8 cellular contexts compared by ENCODE assay signal in genomic region chr19:20923077-20923871, GRCh38. TPM values are rescaled to one million over a fixed set of nuclear protein-coding genes. Genes with fewer than 3 reads are reported as not detected.
A peak's percentile ranks its signal among the peaks of the same experiment; 100 is the strongest.
DNase-seq lines count a peak whose midpoint lies in the region; ATAC-seq, FAIRE-seq and TF ChIP-seq lines count a peak whose summit lies in the region.

Gene ZNF85 (plus strand): TSS chr19:20923251. CDS start chr19:20923401, 150 bp downstream.

- H3K4me1 ChIP-seq in right atrium auricular region, result peaks cover 0 to 5% of the 10 kb centered on the region in 2 donors
- H3K4me1 ChIP-seq in psoas muscle, result no peaks in the 10 kb centered on the region

- peak within 1 kb of the TSS; percentile 95 for H3K4me3 Mint-ChIP-seq in T-helper 17 cell

- H3K36me3 Mint-ChIP-seq in T-helper 17 cell (ENCODE audit: low read depth), result peaks cover 2% of the 10 kb centered on the region

- H3K4me3 ChIP-seq in right atrium auricular region (peak within 1 kb of the TSS; percentile 57 to 63), psoas muscle (peak within 1 kb of the TSS; percentile 74)

- peak within 1 kb of the TSS; percentile 78 for H3K27ac ChIP-seq in angular gyrus (ENCODE audit: low read depth, low read length)
- H3K27ac ChIP-seq in right atrium auricular region, result peak within 1 kb of the TSS; percentile 77 to 83
- peak within 1 kb of the TSS; percentile 67 for H3K27ac ChIP-seq in psoas muscle

- peaks cover 7% of the 10 kb centered on the region for H3K4me1 Mint-ChIP-seq in T-helper 17 cell

- ATAC-seq in T-helper 17 cell (peak; percentile 99), psoas muscle (peak; percentile 82 to 99 (median 96))

- 0 to 1% (median 1%) methylated on average over 35 to 38 of the region's 38 CpGs for WGBS in psoas muscle, 3 donors

- H3K27me3 Mint-ChIP-seq in T-helper 17 cell, result no peaks in the 10 kb centered on the region

- intact Hi-C loops in psoas muscle (cut with DNase I), result no loop called here

- H3K27ac Mint-ChIP-seq in T-helper 17 cell, result peak within 1 kb of the TSS; percentile 90

- H3K36me3 ChIP-seq in right atrium auricular region (no peaks in the 10 kb centered on the region), psoas muscle (ENCODE audit: insufficient read depth in 1 of 2, low read depth in 1 of 2) (no peaks in the 10 kb centered on the region)

- no peak for FAIRE-seq in urothelium cell line (lab: Jason Lieb, UNC)

- peak; percentile 92 for DNase-seq in GDM1 (lab: John Stamatoyannopoulos, UW)
- peak; percentile 88 for DNase-seq in HCEC 1CT
- DNase-seq in NCI-H1092 treated with DMSO at 0.1 percent for 48 hours (lab: John Stamatoyannopoulos, UW), result peak; percentile 87
- DNase-seq in T-helper 17 cell, result peak; percentile 68 to 82 (median 78)
- peak; percentile 96 for DNase-seq in right atrium auricular region (ENCODE audit: low spot score)
- peak; percentile 89 to 91 for DNase-seq in psoas muscle
- peak; percentile 14 for DNase-seq in urothelium cell line (ENCODE audit: low spot score)

- no peak for TF ChIP-seq CTCF in right atrium auricular region (IDR thresholded peaks at IDR 0.05)
- TF ChIP-seq CTCF in psoas muscle (IDR thresholded peaks at IDR 0.05), result no peak

- H3K27me3 ChIP-seq in right atrium auricular region (no peaks in the 10 kb centered on the region), psoas muscle (ENCODE audit: insufficient read depth in 3 of 3, low read length in 2 of 3) (no peaks in the 10 kb centered on the region)

- H3K9me3 ChIP-seq in T-helper 17 cell (ENCODE audit: control insufficient read depth, low read length, poor library complexity, severe bottlenecking) (no peaks in the 10 kb centered on the region), right atrium auricular region (no peaks in the 10 kb centered on the region), psoas muscle (no peaks in the 10 kb centered on the region)

RNA-seq across cellular contexts. Expression of gene ZNF85, which starts in this region (rescaled TPM):
- total RNA-seq in T-helper 17 cell, result 1 to 10 TPM; 5.3 to 6.2 TPM
- total RNA-seq in right atrium auricular region, result 1 to 10 TPM; 2.0 to 2.1 TPM
- total RNA-seq in psoas muscle, result 1 to 10 TPM in 2 of 4 donors, under 1 TPM in 2; 0.66 to 2.2 (median 0.93) TPM
- polyA plus RNA-seq in psoas muscle, result under 1 TPM; 0.24 to 0.72 (median 0.51) TPM

Comparison
In these comparisons a context has a peak if more than half of its experiments do, and no peak if none do; other contexts are left out.
1. Peak in every context shown above with its lines: DNase-seq, ATAC-seq, H3K4me3 ChIP-seq and H3K27ac ChIP-seq.
2. DNase-seq: peak in every context shown above with its lines; median percentile 96 in right atrium auricular region; 92 in GDM1; 90 in psoas muscle; 88 in HCEC 1CT; 87 in NCI-H1092 treated with DMSO at 0.1 percent for 48 hours; 78 in T-helper 17 cell; 14 in urothelium cell line.